ENCODE assay signal across 1 cellular context in genomic region chrX:41302293-41302868, GRCh38.
TF ChIP-seq lines count a peak whose summit lies in the region.

No MANE protein-coding gene starts in this region.

TF ChIP-seq in HEK293, 187 proteins besides CTCF, POLR2A, EP300 and RAD21 (continued from another document):
- no peak for TF ChIP-seq ZNF148 (tag by site-specific recombination; IDR thresholded peaks at IDR 0.05; ENCODE audit: borderline replicate concordance)
- 0 out of 2 replicates have a peak, but pooled peaks have one; percentile 8 for TF ChIP-seq ZNF121 (tag by site-specific recombination; IDR thresholded peaks at IDR 0.05)
- TF ChIP-seq ZBTB48 (tag by site-specific recombination; IDR thresholded peaks at IDR 0.05), result peak; percentile 65; the same call in 1 of the 2 replicates
- TF ChIP-seq PRDM10 (tag by site-specific recombination; IDR thresholded peaks at IDR 0.05), result peak; percentile 45; the same call in 1 of the 2 replicates
- TF ChIP-seq ZNF248 (tag by site-specific recombination; IDR thresholded peaks at IDR 0.05), result no peak
- no peak for TF ChIP-seq ZSCAN23 (tag by site-specific recombination; IDR thresholded peaks at IDR 0.05)
